In the genomic region with DNA sequence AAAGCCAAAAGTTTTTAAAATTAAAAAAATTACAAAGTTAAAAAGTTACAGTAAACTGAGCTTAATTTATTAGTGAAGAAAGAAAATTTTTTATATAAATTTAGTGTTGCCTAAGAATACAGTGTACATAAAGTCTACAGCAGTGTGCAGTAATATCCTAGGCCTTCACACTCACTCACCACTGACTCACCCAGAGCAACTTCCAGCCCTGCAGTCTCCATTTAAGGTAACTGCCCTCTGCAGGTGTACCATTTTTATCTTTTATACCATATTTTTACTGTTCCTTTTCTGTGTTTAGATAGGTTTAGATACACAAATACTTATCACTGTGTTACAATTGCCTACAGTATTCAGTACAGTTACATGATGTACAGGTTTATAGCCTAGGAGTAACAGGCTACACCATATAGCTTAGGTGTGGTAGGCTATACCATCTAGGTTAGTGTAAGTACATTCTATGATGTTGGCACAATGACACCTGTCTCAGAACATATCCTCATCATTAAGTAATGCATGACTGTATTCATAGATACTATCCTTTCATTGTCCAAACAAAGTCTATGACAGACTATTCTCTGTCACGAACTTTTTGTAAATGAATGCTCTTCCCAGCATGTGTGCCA, we compare ENCODE assay signal across 33 cellular contexts.
"Had no signal": no experiment of that assay in that cellular context is flagged by ENCODE, and none has a peak within 500 bp of the region (broad histone marks: within the 10 kb centered on the region; RNA-seq: fewer than 3 reads in every experiment).

No MANE protein-coding gene starts in this region.

- H3K9me3 Mint-ChIP-seq: activated B cell treated with CpG ODN at 0.5 μM for 24 hours; activated CD4-positive, alpha-beta memory T cell treated with anti-CD3 and anti-CD28 coated beads, Interleukin-2, amount 10 ng/mL, durations not matched to agents 7 days and 5 days; activated naive CD8-positive, alpha-beta T cell treated with anti-CD3 and anti-CD28 coated beads for 36 hours had no signal

- H3K36me3 ChIP-seq: brain microvascular endothelial cell had no signal

- H3K4me2 ChIP-seq: PC-9 had no signal

- H3K4me3 ChIP-seq: PC-9 had no signal

- ATAC-seq: activated CD8-positive, alpha-beta memory T cell treated with anti-CD3 and anti-CD28 coated beads, Interleukin-2, amount 10 ng/mL, durations not matched to agents 7 days and 5 days had no signal

- H3K27ac ChIP-seq: brain microvascular endothelial cell, PC-9, RWPE1, VCaP had no signal

- H3K27me3 ChIP-seq: brain microvascular endothelial cell had no signal

- H3K36me3 Mint-ChIP-seq: activated CD8-positive, alpha-beta memory T cell treated with anti-CD3 and anti-CD28 coated beads, Interleukin-2, amount 10 ng/mL, durations not matched to agents 7 days and 5 days; activated naive CD8-positive, alpha-beta T cell treated with anti-CD3 and anti-CD28 coated beads for 36 hours had no signal

- H3K27me3 Mint-ChIP-seq: activated B cell treated with CpG ODN at 0.5 μM for 24 hours; activated CD4-positive, alpha-beta memory T cell treated with anti-CD3 and anti-CD28 coated beads, Interleukin-2, amount 10 ng/mL, durations not matched to agents 7 days and 5 days; activated CD8-positive, alpha-beta memory T cell treated with anti-CD3 and anti-CD28 coated beads, Interleukin-2, amount 10 ng/mL, durations not matched to agents 7 days and 5 days had no signal

- DNase-seq: activated B cell treated with CpG ODN at 0.5 μM for 24 hours; activated CD4-positive, alpha-beta memory T cell treated with anti-CD3 and anti-CD28 coated beads, Interleukin-2, amount 10 ng/mL, durations not matched to agents 7 days and 5 days; activated CD4-positive, alpha-beta T cell treated with anti-CD3 and anti-CD28 coated beads for 1 hour; activated CD4-positive, alpha-beta T cell treated with anti-CD3 and anti-CD28 coated beads for 48 hours; activated CD8-positive, alpha-beta memory T cell treated with anti-CD3 and anti-CD28 coated beads for 24 hours; activated CD8-positive, alpha-beta memory T cell treated with anti-CD3 and anti-CD28 coated beads, Interleukin-2, amount 10 ng/mL, durations not matched to agents 7 days and 5 days; activated CD8-positive, alpha-beta memory T cell treated with anti-CD3 and anti-CD28 coated beads, Interleukin-2, amount 50 U/mL, for 48 hours; activated effector memory CD4-positive, alpha-beta T cell treated with Interleukin-2 at 50 U/mL for 16 hours; activated naive CD4-positive, alpha-beta T cell treated with anti-CD3 and anti-CD28 coated beads, Interleukin-2, amount 50 U/mL, for 16 hours; activated naive CD8-positive, alpha-beta T cell treated with anti-CD3 and anti-CD28 coated beads for 36 hours; activated T-cell treated with anti-CD3 and anti-CD28 coated beads, Interleukin-2, amount 50 U/mL, for 48 hours; amniotic stem cell; aorta; brain microvascular endothelial cell; Kasumi-1; KG1; MM.1S; MV-4-11; NCI-H1092; NCI-H1436 treated with DMSO at 0.1 percent for 48 hours; NCI-H1694 treated with DMSO at 0.1 percent for 48 hours; NCI-H2029; NCI-H345; NCI-H524 treated with DMSO at 0.1 percent for 48 hours; NK-92 treated with Interleukin-12 subunit alpha and Interleukin-12 subunit beta, amount 100 ng/mL, for 24 hours; PC-9; Right ventricle myocardium superior; SW 1271; T-helper 1 cell; T-helper 2 cell; T-helper 9 cell had no signal

- H3K4me1 Mint-ChIP-seq: activated B cell treated with CpG ODN at 0.5 μM for 24 hours; activated CD4-positive, alpha-beta memory T cell treated with anti-CD3 and anti-CD28 coated beads, Interleukin-2, amount 10 ng/mL, durations not matched to agents 7 days and 5 days; activated CD8-positive, alpha-beta memory T cell treated with anti-CD3 and anti-CD28 coated beads, Interleukin-2, amount 10 ng/mL, durations not matched to agents 7 days and 5 days; activated naive CD8-positive, alpha-beta T cell treated with anti-CD3 and anti-CD28 coated beads for 36 hours had no signal

- H3K27ac Mint-ChIP-seq: activated B cell treated with CpG ODN at 0.5 μM for 24 hours; activated CD4-positive, alpha-beta memory T cell treated with anti-CD3 and anti-CD28 coated beads, Interleukin-2, amount 10 ng/mL, durations not matched to agents 7 days and 5 days; activated CD8-positive, alpha-beta memory T cell treated with anti-CD3 and anti-CD28 coated beads, Interleukin-2, amount 10 ng/mL, durations not matched to agents 7 days and 5 days; activated naive CD8-positive, alpha-beta T cell treated with anti-CD3 and anti-CD28 coated beads for 36 hours had no signal

- H3K4me3 Mint-ChIP-seq: activated B cell treated with CpG ODN at 0.5 μM for 24 hours; activated CD4-positive, alpha-beta memory T cell treated with anti-CD3 and anti-CD28 coated beads, Interleukin-2, amount 10 ng/mL, durations not matched to agents 7 days and 5 days; activated CD8-positive, alpha-beta memory T cell treated with anti-CD3 and anti-CD28 coated beads, Interleukin-2, amount 10 ng/mL, durations not matched to agents 7 days and 5 days; activated naive CD8-positive, alpha-beta T cell treated with anti-CD3 and anti-CD28 coated beads for 36 hours had no signal

- H2AFZ ChIP-seq: PC-9 had no signal
